ENCODE assay signal across 17 cellular contexts in genomic region chr14:71395151-71395604, GRCh38.
DNase-seq lines count a peak whose midpoint lies in the region; ATAC-seq and TF ChIP-seq lines count a peak whose summit lies in the region.
"Had no signal": no experiment of that assay in that cellular context is flagged by ENCODE, and none has a peak within 500 bp of the region (broad histone marks: within the 10 kb centered on the region; RNA-seq: fewer than 3 reads in every experiment).

No MANE protein-coding gene starts in this region.

- intact Hi-C loops in mucosa of descending colon (cut with DNase I, micrococcal nuclease): no loop called here

- no peaks in the 10 kb centered on the region for H3K27me3 ChIP-seq in HAP-1 (ENCODE audit: low read depth)
- H3K27me3 ChIP-seq: ovary, spleen had no signal

- in situ Hi-C loops in HAP-1 (cut with MboI; ENCODE audit: low sequenced_read_pairs): no loop called here

- POLR2A ChIA-PET in RWPE1 (lab: Yijun Ruan, JAX; ENCODE audit: low non-redundant PET): no interaction called here
- POLR2A ChIA-PET in naive thymus-derived CD8-positive, alpha-beta T cell (lab: Charles Lee): no interaction called here

- peaks cover 35% of the 10 kb centered on the region for H3K4me1 Mint-ChIP-seq in activated T-cell treated with anti-CD3 and anti-CD28 coated beads, Interleukin-2, amount 50 U/mL, for 24 hours (ENCODE audit: low read depth)
- peaks cover 40 to 85% of the 10 kb centered on the region in 2 donors for H3K4me1 Mint-ChIP-seq in stimulated activated naive B cell treated with anti-CD40 and anti-IgM and Interleukin-4, amounts not matched to agents 10 μg/mL and 1 μg/mL and 100 μg/mL, for 72 hours
- peaks cover 8 to 67% (median 41%) of the 10 kb centered on the region in 4 donors for H3K4me1 Mint-ChIP-seq in naive thymus-derived CD8-positive, alpha-beta T cell

- H3K4me3 Mint-ChIP-seq in activated T-cell treated with anti-CD3 and anti-CD28 coated beads, Interleukin-2, amount 50 U/mL, for 24 hours: no peak overlapping the region
- H3K4me3 Mint-ChIP-seq in stimulated activated naive B cell treated with anti-CD40 and anti-IgM and Interleukin-4, amounts not matched to agents 10 μg/mL and 1 μg/mL and 100 μg/mL, for 72 hours: no peak overlapping the region
- H3K4me3 Mint-ChIP-seq in naive thymus-derived CD8-positive, alpha-beta T cell: no peak overlapping the region

- peak overlapping the region; percentile 64 for H3K27ac Mint-ChIP-seq in activated T-cell treated with anti-CD3 and anti-CD28 coated beads, Interleukin-2, amount 50 U/mL, for 24 hours
- H3K27ac Mint-ChIP-seq in stimulated activated naive B cell treated with anti-CD40 and anti-IgM and Interleukin-4, amounts not matched to agents 10 μg/mL and 1 μg/mL and 100 μg/mL, for 72 hours: peak overlapping the region; percentile 94
- peak overlapping the region in 4 of 10 donors; percentile 62 to 84 (median 74) for H3K27ac Mint-ChIP-seq in naive thymus-derived CD8-positive, alpha-beta T cell

- no peaks in the 10 kb centered on the region for H3K36me3 Mint-ChIP-seq in activated T-cell treated with anti-CD3 and anti-CD28 coated beads, Interleukin-2, amount 50 U/mL, for 24 hours (ENCODE audit: low read depth)
- H3K36me3 Mint-ChIP-seq in stimulated activated naive B cell treated with anti-CD40 and anti-IgM and Interleukin-4, amounts not matched to agents 10 μg/mL and 1 μg/mL and 100 μg/mL, for 72 hours: peaks cover 26 to 50% of the 10 kb centered on the region in 2 donors
- peaks cover 0 to 3% (median 3%) of the 10 kb centered on the region in 3 donors for H3K36me3 Mint-ChIP-seq in naive thymus-derived CD8-positive, alpha-beta T cell

- H3K36me3 ChIP-seq in mucosa of descending colon (ENCODE audit: low read depth): no peaks in the 10 kb centered on the region
- H3K36me3 ChIP-seq in HAP-1 (replicated peaks): no peaks in the 10 kb centered on the region
- H3K36me3 ChIP-seq: ovary, spleen had no signal

- H3K4me1 ChIP-seq in mucosa of descending colon (ENCODE audit: low read depth) (no peaks in the 10 kb centered on the region), HAP-1 (no peaks in the 10 kb centered on the region)

- no peaks in the 10 kb centered on the region for H3K27me3 Mint-ChIP-seq in activated T-cell treated with anti-CD3 and anti-CD28 coated beads, Interleukin-2, amount 50 U/mL, for 24 hours
- H3K27me3 Mint-ChIP-seq in stimulated activated naive B cell treated with anti-CD40 and anti-IgM and Interleukin-4, amounts not matched to agents 10 μg/mL and 1 μg/mL and 100 μg/mL, for 72 hours: no peaks in the 10 kb centered on the region
- H3K27me3 Mint-ChIP-seq in naive thymus-derived CD8-positive, alpha-beta T cell: no peaks in the 10 kb centered on the region

- H3K9me3 ChIP-seq in mucosa of descending colon (no peaks in the 10 kb centered on the region), HAP-1 (no peaks in the 10 kb centered on the region)
- H3K9me3 ChIP-seq: ovary, spleen had no signal

- H3K27ac ChIP-seq in RWPE1: peak overlapping the region; percentile 50
- H3K27ac ChIP-seq: epithelial cell of prostate, ovary, PC-9 had no signal

- no peak for ATAC-seq in stimulated activated naive B cell treated with anti-CD40 and anti-IgM and Interleukin-4, amounts not matched to agents 10 μg/mL and 1 μg/mL and 100 μg/mL, for 72 hours (replicated peaks)
- ATAC-seq in naive thymus-derived CD8-positive, alpha-beta T cell: no peak
- no peak for ATAC-seq in mucosa of descending colon

- TF ChIP-seq CTCF in RWPE1 (conservative IDR thresholded peaks at IDR 0.05; ENCODE audit: low read depth) (no peak), fibroblast of mammary gland (conservative IDR thresholded peaks at IDR 0.05; ENCODE audit: control insufficient read depth, insufficient read depth, low read depth, low read length) (no peak), mucosa of descending colon (IDR thresholded peaks at IDR 0.05) (no peak)

- no peaks in the 10 kb centered on the region for H3K9me3 Mint-ChIP-seq in activated T-cell treated with anti-CD3 and anti-CD28 coated beads, Interleukin-2, amount 50 U/mL, for 24 hours
- peaks cover 0 to 8% of the 10 kb centered on the region in 2 donors for H3K9me3 Mint-ChIP-seq in stimulated activated naive B cell treated with anti-CD40 and anti-IgM and Interleukin-4, amounts not matched to agents 10 μg/mL and 1 μg/mL and 100 μg/mL, for 72 hours
- no peaks in the 10 kb centered on the region for H3K9me3 Mint-ChIP-seq in naive thymus-derived CD8-positive, alpha-beta T cell

- no peak for DNase-seq in activated T-cell treated with anti-CD3 and anti-CD28 coated beads, Interleukin-2, amount 50 U/mL, for 24 hours
- DNase-seq in activated T-cell treated with anti-CD3 and anti-CD28 coated beads, Interleukin-2, amount 50 U/mL, for 1 hour: no peak
- DNase-seq in RWPE1 (ENCODE audit: low spot score) (no peak), fibroblast of mammary gland (ENCODE audit: low read depth) (peak; percentile 70), mucosa of descending colon (no peak), HAP-1 (ENCODE audit: low spot score in 2 of 2) (no peak)
- no peak for DNase-seq in stimulated activated naive B cell treated with anti-CD40 and anti-IgM and Interleukin-4, amounts not matched to agents 10 μg/mL and 1 μg/mL and 100 μg/mL, for 72 hours
- no peak for DNase-seq in naive thymus-derived CD8-positive, alpha-beta T cell
- DNase-seq: ACHN; activated CD4-positive, alpha-beta T cell treated with anti-CD3 and anti-CD28 coated beads for 1 hour; activated gamma-delta T cell treated with Interleukin-2 at 50 U/mL for 16 hours; NCI-H1105 treated with DMSO at 0.1 percent for 48 hours; NCI-H524 treated with DMSO at 0.1 percent for 48 hours; ovary; PC-9; spleen had no signal

- H3K4me3 ChIP-seq in fibroblast of mammary gland (ENCODE audit: control insufficient read depth, low read depth, low read length) (no peak overlapping the region), mucosa of descending colon (no peak overlapping the region), HAP-1 (no peak overlapping the region)
- H3K4me3 ChIP-seq: ovary, PC-9, spleen had no signal

- CTCF ChIA-PET in RWPE1 (lab: Yijun Ruan, JAX): no interaction called here
